ENCODE assay signal across 19 cellular contexts in the genomic region with DNA sequence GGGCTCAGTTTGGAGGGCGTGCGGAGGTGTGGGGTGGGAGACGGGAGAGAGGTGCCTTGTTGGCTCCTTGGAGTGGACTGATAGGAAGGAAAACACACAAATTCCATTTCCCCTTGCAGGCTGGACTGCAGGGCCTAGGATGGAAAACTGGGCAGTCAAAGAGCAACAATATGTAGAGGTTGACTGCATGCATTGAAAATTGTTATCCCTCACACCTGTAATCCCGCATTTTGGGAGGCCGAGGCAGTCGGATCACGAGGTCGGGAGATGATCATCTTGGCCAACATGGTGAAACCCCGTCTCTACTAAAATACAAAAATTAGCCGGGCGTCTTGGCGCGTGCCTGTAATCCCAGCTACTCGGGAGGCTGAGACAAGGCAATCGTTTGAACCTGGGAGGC.
"Had no signal": no experiment of that assay in that cellular context is flagged by ENCODE, and none has a peak within 500 bp of the region (broad histone marks: within the 10 kb centered on the region; RNA-seq: fewer than 3 reads in every experiment).

No MANE protein-coding gene starts in this region.

- H3K27me3 ChIP-seq: colonic mucosa had no signal

- H3K4me1 Mint-ChIP-seq: nephron had no signal

- H3K27ac Mint-ChIP-seq: activated naive CD8-positive, alpha-beta T cell; nephron; stimulated activated memory B cell treated with anti-CD40 and anti-IgM and Interleukin-4, amounts not matched to agents 10 μg/mL and 1 μg/mL and 100 μg/mL, for 72 hours had no signal

- DNase-seq: activated CD4-positive, alpha-beta T cell treated with anti-CD3 and anti-CD28 coated beads, Interleukin-2, amount 50 U/mL, for 1 hour; activated CD8-positive, alpha-beta memory T cell treated with anti-CD3 and anti-CD28 coated beads for 24 hours; activated gamma-delta T cell treated with Interleukin-2 at 50 U/mL for 16 hours; amniotic stem cell; body of pancreas; central memory CD4-positive, alpha-beta T cell; colonic mucosa; foreskin melanocyte; head of caudate nucleus; kidney glomerular epithelial cell; mesenchymal stem cell; psoas muscle; right lobe of liver; spleen; stimulated activated CD4-positive, alpha-beta T cell treated with anti-CD3 and anti-CD28 coated beads, Interleukin-1b, Interleukin-23, amount 100 ng/mL, for 48 hours had no signal

- ATAC-seq: activated CD4-positive, CD25-positive, alpha-beta regulatory T cell treated with anti-CD3 and anti-CD28 coated beads, Interleukin-2, amount 50 U/mL, for 24 hours; body of pancreas; psoas muscle; right lobe of liver; stimulated activated memory B cell treated with anti-CD40 and anti-IgM and Interleukin-4, amounts not matched to agents 10 μg/mL and 1 μg/mL and 100 μg/mL, for 72 hours had no signal

- H3K9me3 ChIP-seq: body of pancreas, colonic mucosa, psoas muscle, right lobe of liver, spleen had no signal

- H3K36me3 ChIP-seq: colonic mucosa, right lobe of liver, spleen had no signal

- H3K36me3 Mint-ChIP-seq: activated naive CD8-positive, alpha-beta T cell; stimulated activated memory B cell treated with anti-CD40 and anti-IgM and Interleukin-4, amounts not matched to agents 10 μg/mL and 1 μg/mL and 100 μg/mL, for 72 hours had no signal

- H3K9me3 Mint-ChIP-seq: nephron; stimulated activated memory B cell treated with anti-CD40 and anti-IgM and Interleukin-4, amounts not matched to agents 10 μg/mL and 1 μg/mL and 100 μg/mL, for 72 hours had no signal

- H3K4me3 Mint-ChIP-seq: nephron; stimulated activated memory B cell treated with anti-CD40 and anti-IgM and Interleukin-4, amounts not matched to agents 10 μg/mL and 1 μg/mL and 100 μg/mL, for 72 hours had no signal

- H3K4me1 ChIP-seq: body of pancreas, colonic mucosa, psoas muscle, right lobe of liver had no signal

- H3K4me3 ChIP-seq: body of pancreas, colonic mucosa, psoas muscle, right lobe of liver had no signal

- H3K27ac ChIP-seq: body of pancreas, colonic mucosa, psoas muscle, right lobe of liver, spleen had no signal
